Comparison of ENCODE assay signal across 1 cellular context in genomic region chr1:166843322-166843721, GRCh38.
TF ChIP-seq lines count a peak whose summit lies in the region.

No MANE protein-coding gene starts in this region.

TF ChIP-seq in K562, 482 proteins besides CTCF, POLR2A, EP300 and RAD21:
- TF ChIP-seq ELK3 (CRISPR knock-in tag; IDR thresholded peaks at IDR 0.05) = no peak
- peak; percentile 15 for TF ChIP-seq ZFP36 (IDR thresholded peaks at IDR 0.05; ENCODE audit: low read depth, low read length, partially characterized antibody)
- peak; percentile 59 for TF ChIP-seq RBM25 (IDR thresholded peaks at IDR 0.05; ENCODE audit: low read depth, low read length, severe bottlenecking)
- TF ChIP-seq POU5F1 (IDR thresholded peaks at IDR 0.05; ENCODE audit: borderline replicate concordance, low read depth, low read length, partially characterized antibody) = no peak
- TF ChIP-seq ZNF395 (CRISPR knock-in tag; IDR thresholded peaks at IDR 0.05) = no peak
